In genomic region chr17:75835315-75835987, GRCh38 we compare ENCODE assay signal across 12 cellular contexts. TPM values are rescaled to one million over a fixed set of nuclear protein-coding genes. Genes with fewer than 3 reads are reported as not detected.
DNase-seq lines count a peak whose midpoint lies in the region; ATAC-seq and TF ChIP-seq lines count a peak whose summit lies in the region.
"Had no signal": no experiment of that assay in that cellular context is flagged by ENCODE, and none has a peak within 500 bp of the region (broad histone marks: within the 10 kb centered on the region; RNA-seq: fewer than 3 reads in every experiment).

No MANE protein-coding gene starts in this region.

- no peak overlapping the region for H3K14ac ChIP-seq in IMR-90 (replicated peaks; ENCODE audit: low read depth, low read length)

- no peak overlapping the region for H2BK120ac ChIP-seq in IMR-90 (ENCODE audit: low read depth, low read length)

- H3K4me3 ChIP-seq in IMR-90 (ENCODE audit: insufficient read depth, low read depth, low read length) = no peak overlapping the region
- H3K4me3 ChIP-seq: ovary, spleen had no signal

- H2BK20ac ChIP-seq in IMR-90 (ENCODE audit: low read depth, low read length) = no peak overlapping the region

- H3K27me3 Mint-ChIP-seq in glutamatergic neuron (ENCODE audit: unreplicated experiment) = peaks cover 3% of the 10 kb centered on the region
- H3K27me3 Mint-ChIP-seq: activated CD8-positive, alpha-beta T cell treated with anti-CD3 and anti-CD28 coated beads for 36 hours; CD4-positive, alpha-beta memory T cell had no signal

- no peak for TF ChIP-seq RAD21 in IMR-90 (IDR thresholded peaks at IDR 0.05; ENCODE audit: low read length)

- H3K23ac ChIP-seq in IMR-90 (ENCODE audit: low read depth, low read length) = no peak overlapping the region

- no peak overlapping the region for H2AK9ac ChIP-seq in IMR-90 (replicated peaks; ENCODE audit: low read depth, low read length, poor library complexity)

- no peak overlapping the region for H4K91ac ChIP-seq in IMR-90 (ENCODE audit: insufficient read depth, low read depth, low read length)

- H2BK5ac ChIP-seq in IMR-90 (ENCODE audit: low read depth, low read length, poor library complexity, severe bottlenecking) = no peak overlapping the region

- no peak overlapping the region for H3K18ac ChIP-seq in IMR-90 (ENCODE audit: low read depth, low read length)

- 19% methylated on average over 12 of the region's 26 CpGs; no CpG with 5 or more reads in 1 of the 2 experiments for WGBS in IMR-90 (ENCODE audit: extremely low coverage in 2 of 2, insufficient read length in 1 of 2), 2 experiments

- DNase-seq in COLO668 (lab: John Stamatoyannopoulos, UW; ENCODE audit: unreplicated experiment) = peak; percentile 5
- DNase-seq in IMR-90 = no peak
- DNase-seq in glutamatergic neuron = peak; percentile 25
- no peak for DNase-seq in SW 1271 (lab: John Stamatoyannopoulos, UW)
- no peak for DNase-seq in NCI-H2171 (lab: John Stamatoyannopoulos, UW)
- DNase-seq: activated CD8-positive, alpha-beta T cell treated with anti-CD3 and anti-CD28 coated beads for 36 hours; activated effector memory CD4-positive, alpha-beta T cell treated with anti-CD3 and anti-CD28 coated beads, Interleukin-2, amount 50 U/mL, for 16 hours; CD4-positive, alpha-beta memory T cell; NCI-H187 treated with DMSO at 0.1 percent for 48 hours; ovary; spleen had no signal

- no peak overlapping the region for H3K4ac ChIP-seq in IMR-90 (ENCODE audit: low read depth, low read length)

- dilution Hi-C loops in IMR-90 (cut with HindIII; ENCODE audit: low sequenced_read_pairs, unreplicated experiment) = no loop called here

- H3K9me3 ChIP-seq in IMR-90 (ENCODE audit: control insufficient read depth, insufficient read depth, low read length) = no peaks in the 10 kb centered on the region
- H3K9me3 ChIP-seq: ovary, spleen had no signal

- H3K56ac ChIP-seq in IMR-90 (ENCODE audit: extremely low read depth, insufficient read depth, low read length) = no peak overlapping the region

- no peaks in the 10 kb centered on the region for H3K36me3 Mint-ChIP-seq in glutamatergic neuron (ENCODE audit: unreplicated experiment)

- H3K27ac ChIP-seq in IMR-90 (ENCODE audit: insufficient read depth, low read length) = no peak overlapping the region
- H3K27ac ChIP-seq: ovary had no signal

- H2BK15ac ChIP-seq in IMR-90 (ENCODE audit: low read depth, low read length) = no peak overlapping the region

- TF ChIP-seq CTCF in IMR-90 (conservative IDR thresholded peaks at IDR 0.05; ENCODE audit: low read depth, low read length) (no peak), glutamatergic neuron (IDR thresholded peaks at IDR 0.05; ENCODE audit: partially characterized antibody, unreplicated experiment) (no peak)

- no peaks in the 10 kb centered on the region for H3K79me1 ChIP-seq in IMR-90 (ENCODE audit: low read depth in 1 of 2, low read length in 2 of 2)

- peak; percentile 63; the same call in 1 of the 2 replicates for ATAC-seq in IMR-90 (ENCODE audit: low read depth)
- no peak for ATAC-seq in HG03175 (IDR thresholded peaks at IDR 0.05; ENCODE audit: unreplicated experiment)
- ATAC-seq: activated CD8-positive, alpha-beta T cell treated with anti-CD3 and anti-CD28 coated beads for 36 hours had no signal

- H2AK5ac ChIP-seq in IMR-90 (ENCODE audit: low read depth, low read length) = no peak overlapping the region

- no peak for TF ChIP-seq POLR2A in IMR-90 (IDR thresholded peaks at IDR 0.05; ENCODE audit: low read depth, low read length)

- H3K36me3 ChIP-seq in IMR-90 (ENCODE audit: control insufficient read depth, insufficient read depth, low read length) = no peaks in the 10 kb centered on the region
- H3K36me3 ChIP-seq: ovary had no signal

- peaks cover 3% of the 10 kb centered on the region; the same call in 1 of the 2 replicates for H3K9me1 ChIP-seq in IMR-90 (ENCODE audit: insufficient read depth, low read length)

- CTCF ChIA-PET in IMR-90 (lab: Yijun Ruan, JAX) = no interaction called here

- peaks cover 8% of the 10 kb centered on the region for H3K9me3 Mint-ChIP-seq in glutamatergic neuron (ENCODE audit: unreplicated experiment)
- H3K9me3 Mint-ChIP-seq: activated CD8-positive, alpha-beta T cell treated with anti-CD3 and anti-CD28 coated beads for 36 hours; CD4-positive, alpha-beta memory T cell had no signal

- H4K5ac ChIP-seq in IMR-90 (ENCODE audit: low read depth, low read length) = no peak overlapping the region

- no TSS peak for BruUV-seq in IMR-90 (replicated peaks; lab: Mats Ljungman, UMichigan)

- H3K4me3 Mint-ChIP-seq in glutamatergic neuron (ENCODE audit: unreplicated experiment) = no peak overlapping the region
- H3K4me3 Mint-ChIP-seq: activated CD8-positive, alpha-beta T cell treated with anti-CD3 and anti-CD28 coated beads for 36 hours had no signal

- no peaks in the 10 kb centered on the region for H4K20me1 ChIP-seq in IMR-90 (ENCODE audit: insufficient read depth, low read length)

- H3K4me1 Mint-ChIP-seq in glutamatergic neuron (ENCODE audit: low read depth, unreplicated experiment) = peaks cover 8% of the 10 kb centered on the region

- H3K9ac ChIP-seq in IMR-90 (ENCODE audit: low read depth, low read length) = no peak overlapping the region

- H3K27ac Mint-ChIP-seq in glutamatergic neuron (ENCODE audit: unreplicated experiment) = no peak overlapping the region

- no peak overlapping the region for H4K8ac ChIP-seq in IMR-90 (ENCODE audit: low read depth in 2 of 2, low read length in 2 of 2)

- H2AFZ ChIP-seq in IMR-90 (replicated peaks; ENCODE audit: low read length, poor library complexity) = peak overlapping the region; percentile 40

- POLR2A ChIA-PET in IMR-90 (lab: Charles Lee; ENCODE audit: unreplicated experiment) = interaction anchor here (1.6 kb wide), 1 partner anchor 56 kb away, joined by 5 read pairs; a partner anchor contains a TSS

- intact Hi-C loops in IMR-90 (cut with micrococcal nuclease) = no loop called here

- H3K4me2 ChIP-seq in IMR-90 (ENCODE audit: low read depth, low read length) = no peak overlapping the region; the same call in 1 of the 2 replicates

- in situ Hi-C loops in IMR-90 (cut with MboI; ENCODE audit: low sequenced_read_pairs) = no loop called here

- no peaks in the 10 kb centered on the region; the same call in 1 of the 2 replicates for H3K27me3 ChIP-seq in IMR-90 (ENCODE audit: control insufficient read depth, insufficient read depth, low read length)
- H3K27me3 ChIP-seq: ovary, spleen had no signal

- H3K4me1 ChIP-seq in IMR-90 (ENCODE audit: control insufficient read depth, insufficient read depth, low read length) = peaks cover 3% of the 10 kb centered on the region

TF ChIP-seq in IMR-90, 13 proteins besides CTCF, POLR2A, EP300 and RAD21 (continues in another document):
- TF ChIP-seq RCOR1 (IDR thresholded peaks at IDR 0.05; ENCODE audit: insufficient replicate concordance, low read length) (no peak), MAFK (IDR thresholded peaks at IDR 0.05; ENCODE audit: low read depth, low read length) (no peak), SMC3 (IDR thresholded peaks at IDR 0.05; ENCODE audit: low read depth, low read length) (no peak), FOS (IDR thresholded peaks at IDR 0.05; ENCODE audit: low read depth, low read length) (no peak), CEBPB (IDR thresholded peaks at IDR 0.05; ENCODE audit: low read depth, low read length) (no peak), BHLHE40 (IDR thresholded peaks at IDR 0.05; ENCODE audit: low read depth, low read length) (no peak), MAZ (IDR thresholded peaks at IDR 0.05; ENCODE audit: borderline replicate concordance, low read depth, low read length) (no peak), NFE2L2 (IDR thresholded peaks at IDR 0.05; ENCODE audit: low read depth, low read length) (no peak), ELK1 (IDR thresholded peaks at IDR 0.05; ENCODE audit: borderline replicate concordance, low read depth, low read length) (no peak), MXI1 (IDR thresholded peaks at IDR 0.05; ENCODE audit: borderline replicate concordance, low read depth, low read length) (no peak)
- TF ChIP-seq, protein P1, sequence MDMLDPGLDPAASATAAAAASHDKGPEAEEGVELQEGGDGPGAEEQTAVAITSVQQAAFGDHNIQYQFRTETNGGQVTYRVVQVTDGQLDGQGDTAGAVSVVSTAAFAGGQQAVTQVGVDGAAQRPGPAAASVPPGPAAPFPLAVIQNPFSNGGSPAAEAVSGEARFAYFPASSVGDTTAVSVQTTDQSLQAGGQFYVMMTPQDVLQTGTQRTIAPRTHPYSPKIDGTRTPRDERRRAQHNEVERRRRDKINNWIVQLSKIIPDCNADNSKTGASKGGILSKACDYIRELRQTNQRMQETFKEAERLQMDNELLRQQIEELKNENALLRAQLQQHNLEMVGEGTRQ (IDR thresholded peaks at IDR 0.05; ENCODE audit: low read depth, low read length) = no peak

RNA-seq across cellular contexts. Expression of gene UNC13D, which starts 8.8 kb away (rescaled TPM):
- total RNA-seq in IMR-90 (2012; rRNA removed) (under 0.01 TPM in 1 of 2 replicates, not detected in the other), glutamatergic neuron (ENCODE audit: unreplicated experiment) (2.4 TPM)
- 0.31 and 0.52 TPM in 2 replicates for polyA plus RNA-seq in IMR-90 (2012; rRNA removed)
- polyA plus RNA-seq in IMR-90 (2012; cell fraction: cytosol; rRNA removed) = 0.14 and 1.0 TPM in 2 replicates
- polyA plus RNA-seq in IMR-90 (2012; cell fraction: nucleus; rRNA removed; ENCODE audit: low replicate concordance) = 2.1 and 4.2 TPM in 2 replicates

RNA-seq across cellular contexts. Expression of gene WBP2, which starts 19.7 kb away (rescaled TPM):
- total RNA-seq in IMR-90 (2012; rRNA removed) (7.8 and 9.0 TPM in 2 replicates), glutamatergic neuron (ENCODE audit: unreplicated experiment) (111 TPM)
- polyA plus RNA-seq in IMR-90 (2012; rRNA removed) = 35.5 and 36.7 TPM in 2 replicates
- polyA plus RNA-seq in IMR-90 (2012; cell fraction: cytosol; rRNA removed) = 28.5 and 41.3 TPM in 2 replicates
- 54.3 and 84.4 TPM in 2 replicates for polyA plus RNA-seq in IMR-90 (2012; cell fraction: nucleus; rRNA removed; ENCODE audit: low replicate concordance)

RNA-seq across cellular contexts. Expression of gene TRIM47, which starts 42.9 kb away (rescaled TPM):
- total RNA-seq in IMR-90 (2012; rRNA removed) (1.4 TPM in 2 replicates), glutamatergic neuron (ENCODE audit: unreplicated experiment) (2.1 TPM)
- 7.2 and 7.5 TPM in 2 replicates for polyA plus RNA-seq in IMR-90 (2012; rRNA removed)
- polyA plus RNA-seq in IMR-90 (2012; cell fraction: cytosol; rRNA removed) = 5.0 and 7.5 TPM in 2 replicates
- 9.3 and 15.7 TPM in 2 replicates for polyA plus RNA-seq in IMR-90 (2012; cell fraction: nucleus; rRNA removed; ENCODE audit: low replicate concordance)

RNA-seq across cellular contexts. Expression of gene UNK, which starts 50.8 kb away (rescaled TPM):
- total RNA-seq in IMR-90 (2012; rRNA removed) (15.4 and 15.8 TPM in 2 replicates), glutamatergic neuron (ENCODE audit: unreplicated experiment) (65.5 TPM)
- polyA plus RNA-seq in IMR-90 (2012; rRNA removed) = 16.9 and 17.3 TPM in 2 replicates
- 14.3 and 21.3 TPM in 2 replicates for polyA plus RNA-seq in IMR-90 (2012; cell fraction: cytosol; rRNA removed)
- 35.1 and 41.8 TPM in 2 replicates for polyA plus RNA-seq in IMR-90 (2012; cell fraction: nucleus; rRNA removed; ENCODE audit: low replicate concordance)

Comparison
In these comparisons a context has a peak if more than half of its experiments do, and no peak if none do; other contexts are left out.
1. DNase-seq: peak in COLO668 (single experiment) and glutamatergic neuron (single experiment); none in IMR-90 (single experiment), SW 1271 (0 of 2) and NCI-H2171 (single experiment).
2. RNA of gene WBP2, which starts 19.7 kb away (total RNA-seq): 111 TPM in glutamatergic neuron (single experiment); 7.8 to 9.0 TPM in IMR-90; every median in the first group is over 10 times any median in the second.